Comparison of ENCODE assay signal across 16 cellular contexts in the genomic region with DNA sequence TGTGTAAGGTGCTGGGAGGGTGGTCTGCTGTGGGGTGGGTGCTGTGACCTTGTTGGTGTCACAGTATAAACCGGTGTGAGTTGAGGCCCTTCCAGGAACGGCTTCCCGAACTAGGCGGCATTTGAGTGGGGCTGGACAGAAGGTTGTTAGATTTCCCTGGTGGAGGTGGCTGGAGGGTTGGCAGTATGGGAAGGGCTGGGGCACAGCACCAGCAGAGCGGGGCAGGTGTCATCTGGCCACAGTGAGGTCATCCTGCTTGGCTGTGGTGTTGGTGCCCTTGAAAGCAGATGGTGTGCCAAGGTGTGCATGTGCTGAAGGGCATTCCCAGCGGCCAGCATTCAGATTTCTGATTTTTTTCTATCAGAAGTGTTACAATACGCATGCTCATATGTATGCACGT.
A peak's percentile ranks its signal among the peaks of the same experiment; 100 is the strongest.
DNase-seq lines count a peak whose midpoint lies in the region; ATAC-seq and TF ChIP-seq lines count a peak whose summit lies in the region.
"Had no signal": no experiment of that assay in that cellular context is flagged by ENCODE, and none has a peak within 500 bp of the region (broad histone marks: within the 10 kb centered on the region; RNA-seq: fewer than 3 reads in every experiment).

No MANE protein-coding gene starts in this region.

- DNase-seq in DMS 273 (lab: John Stamatoyannopoulos, UW; ENCODE audit: unreplicated experiment) (peak; percentile 65), DMS 273 treated with DMSO at 0.1 percent for 48 hours (lab: John Stamatoyannopoulos, UW) (no peak), NCI-H2196 (lab: John Stamatoyannopoulos, UW; ENCODE audit: unreplicated experiment) (peak; percentile 29), nephron progenitor cell (no peak), foreskin melanocyte (no peak), NOMO-1 (lab: John Stamatoyannopoulos, UW; ENCODE audit: unreplicated experiment in 2 of 2) (no peak)
- DNase-seq in effector memory CD8-positive, alpha-beta T cell = no peak
- DNase-seq: activated CD4-positive, CD25-positive, alpha-beta regulatory T cell treated with anti-CD3 and anti-CD28 coated beads, Interleukin-2, amount 50 U/mL, for 72 hours; GDM1; GOT3; mammary epithelial cell; NCI-H1092 treated with DMSO at 0.1 percent for 48 hours; NCI-H2227 treated with DMSO at 0.1 percent for 48 hours; NCI-H82; stimulated activated CD4-positive, alpha-beta T cell treated with anti-CD3 and anti-CD28 coated beads, Interleukin-4, amount 100 ng/mL, for 24 hours had no signal

- H3K36me3 Mint-ChIP-seq in effector memory CD8-positive, alpha-beta T cell (ENCODE audit: insufficient read depth) = peaks cover 65% of the 10 kb centered on the region
- peaks cover 50% of the 10 kb centered on the region for H3K36me3 Mint-ChIP-seq in nephron progenitor cell (ENCODE audit: low read depth)

- H3K9me3 Mint-ChIP-seq in effector memory CD8-positive, alpha-beta T cell = no peaks in the 10 kb centered on the region
- no peaks in the 10 kb centered on the region for H3K9me3 Mint-ChIP-seq in nephron progenitor cell

- no peaks in the 10 kb centered on the region for H3K27me3 Mint-ChIP-seq in effector memory CD8-positive, alpha-beta T cell
- H3K27me3 Mint-ChIP-seq in nephron progenitor cell (ENCODE audit: low read depth, poor library complexity) = no peaks in the 10 kb centered on the region

- no peak for ATAC-seq in effector memory CD8-positive, alpha-beta T cell (replicated peaks)
- no peak for ATAC-seq in HG03378 (IDR thresholded peaks at IDR 0.05; ENCODE audit: unreplicated experiment)

- H3K4me1 Mint-ChIP-seq in effector memory CD8-positive, alpha-beta T cell (ENCODE audit: low read depth in 2 of 2) = peaks cover 13 to 43% of the 10 kb centered on the region in 2 donors
- peaks cover 23% of the 10 kb centered on the region for H3K4me1 Mint-ChIP-seq in nephron progenitor cell

- peak overlapping the region in 1 of 2 donors; percentile 63 for H3K4me3 Mint-ChIP-seq in effector memory CD8-positive, alpha-beta T cell
- no peak overlapping the region for H3K4me3 Mint-ChIP-seq in nephron progenitor cell

- no peak for TF ChIP-seq CTCF in nephron progenitor cell (IDR thresholded peaks at IDR 0.05)

- peak overlapping the region; percentile 77 to 87 for H3K27ac Mint-ChIP-seq in effector memory CD8-positive, alpha-beta T cell
- H3K27ac Mint-ChIP-seq in nephron progenitor cell = peak overlapping the region; percentile 42

Comparison
In these comparisons a context has a peak if more than half of its experiments do, and no peak if none do; other contexts are left out.
1. DNase-seq: peak in DMS 273 (single experiment) and NCI-H2196 (single experiment); none in DMS 273 treated with DMSO at 0.1 percent for 48 hours (single experiment), effector memory CD8-positive, alpha-beta T cell (0 of 3), nephron progenitor cell (single experiment), foreskin melanocyte (single experiment) and NOMO-1 (0 of 2).